7 cellular contexts compared by ENCODE assay signal in the genomic region with DNA sequence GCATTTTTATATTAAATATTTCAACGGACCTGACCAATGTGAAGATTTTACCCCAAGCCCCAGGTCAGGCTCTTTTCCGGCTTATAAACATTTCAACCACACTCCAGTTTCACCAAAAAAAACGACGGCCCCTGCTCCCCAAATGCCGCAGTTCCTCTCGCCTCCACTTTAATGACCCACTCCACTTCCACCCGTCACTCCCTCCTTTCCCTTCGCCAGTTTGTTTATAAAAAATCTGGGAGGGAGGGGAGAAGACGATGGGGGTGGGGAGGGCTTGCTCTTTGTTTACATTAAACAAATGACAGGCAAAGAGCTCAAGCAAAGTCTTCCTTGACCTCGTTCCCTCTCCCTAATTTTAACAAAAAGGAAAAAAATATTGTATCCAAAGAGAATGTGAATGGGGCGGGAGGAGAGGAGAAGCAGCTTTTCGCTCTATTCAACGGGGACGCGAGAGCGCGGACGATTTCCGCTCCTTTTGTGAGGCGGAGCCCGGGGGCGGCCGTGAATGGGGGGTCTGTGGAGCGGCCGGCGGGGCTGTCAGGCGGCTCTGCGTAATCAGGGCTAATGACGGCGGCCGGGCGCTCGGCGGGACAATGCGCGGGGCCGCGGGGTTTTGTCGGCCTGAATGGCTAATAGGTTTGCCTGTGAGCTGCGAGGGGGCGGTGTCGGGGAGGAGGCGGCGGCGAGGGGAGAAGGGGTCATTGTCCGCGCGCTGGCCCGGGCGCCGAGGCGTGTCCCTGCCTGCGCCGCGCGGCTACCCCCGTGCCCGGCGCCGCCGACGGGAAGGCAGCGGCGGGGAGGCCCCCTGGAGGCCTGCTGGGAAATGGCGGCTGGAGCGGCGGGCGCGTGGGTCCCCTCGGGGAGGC. TPM values are rescaled to one million over a fixed set of nuclear protein-coding genes. Genes with fewer than 3 reads are reported as not detected.
DNase-seq lines count a peak whose midpoint lies in the region; ATAC-seq and TF ChIP-seq lines count a peak whose summit lies in the region.

No MANE protein-coding gene starts in this region.

- peaks cover 71% of the 10 kb centered on the region for H3K27me3 ChIP-seq in HL-60 (ENCODE audit: insufficient read depth, poor library complexity, severe bottlenecking)

- DNase-seq in GM13976 (ENCODE audit: low spot score) (peak; percentile 54), HL-60 (ENCODE audit: low read depth in 1 of 2, low spot score in 1 of 2) (no peak), SK-N-MC (ENCODE audit: low read depth, low spot score) (no peak), fibroblast of the aortic adventitia (ENCODE audit: low read depth) (no peak), retinal pigment epithelial cell (ENCODE audit: low read depth) (peak; percentile 5), GDM1 (lab: John Stamatoyannopoulos, UW) (no peak)

- in situ Hi-C loops in GM13976 (cut with MboI; ENCODE audit: low sequenced_read_pairs, unreplicated experiment), result no loop called here

- no peak for ATAC-seq in HG03159 (IDR thresholded peaks at IDR 0.05; ENCODE audit: unreplicated experiment)

- H3K27ac ChIP-seq in HL-60 (replicated peaks), result no peak overlapping the region
- H3K27ac ChIP-seq in SK-N-MC, result no peak overlapping the region

- H3K9me3 ChIP-seq in SK-N-MC (ENCODE audit: low read depth, low read length), result no peaks in the 10 kb centered on the region

- TF ChIP-seq CTCF in GM13976 (IDR thresholded peaks at IDR 0.05; ENCODE audit: borderline replicate concordance, control extremely low read depth, extremely low read depth, insufficient read depth, missing control alignments) (peak; percentile 47), HL-60 (IDR thresholded peaks at IDR 0.05; ENCODE audit: insufficient read depth, low read length) (no peak), fibroblast of the aortic adventitia (IDR thresholded peaks at IDR 0.05; ENCODE audit: insufficient read depth, low read length) (peak; percentile 15), retinal pigment epithelial cell (conservative IDR thresholded peaks at IDR 0.05; ENCODE audit: low read depth, low read length) (peak; percentile 37)

- H3K9ac ChIP-seq in SK-N-MC (ENCODE audit: insufficient read length), result peak overlapping the region; percentile 73

- H3K4me3 ChIP-seq in HL-60 (replicated peaks; ENCODE audit: insufficient read depth, low read length) (peak overlapping the region; percentile 18), SK-N-MC (peak overlapping the region; percentile 86), fibroblast of the aortic adventitia (ENCODE audit: low read depth, low read length) (peak overlapping the region; percentile 42), retinal pigment epithelial cell (ENCODE audit: low read length) (peak overlapping the region; percentile 47)

- no peaks in the 10 kb centered on the region for H3K36me3 ChIP-seq in SK-N-MC (ENCODE audit: insufficient read depth, low read length)

RNA-seq across cellular contexts. Expression of a gene that starts 5.7 kb away (rescaled TPM):
- not detected in 2 replicates for total RNA-seq in fibroblast of the aortic adventitia (ENCODE audit: low replicate concordance)

RNA-seq across cellular contexts. Expression of a gene that starts 28.7 kb away (rescaled TPM):
- total RNA-seq in fibroblast of the aortic adventitia (ENCODE audit: low replicate concordance), result 0.18 and 0.41 TPM in 2 replicates

Comparison
In these comparisons a context has a peak if more than half of its experiments do, and no peak if none do; other contexts are left out.
1. DNase-seq: peak in GM13976 (single experiment) and retinal pigment epithelial cell (single experiment); none in HL-60 (0 of 2), SK-N-MC (single experiment), fibroblast of the aortic adventitia (single experiment) and GDM1 (single experiment).
2. H3K4me3 ChIP-seq: peak in every context shown above with its lines; median percentile 86 in SK-N-MC; 47 in retinal pigment epithelial cell; 42 in fibroblast of the aortic adventitia; 18 in HL-60.